18 cellular contexts compared by ENCODE assay signal in the genomic region with DNA sequence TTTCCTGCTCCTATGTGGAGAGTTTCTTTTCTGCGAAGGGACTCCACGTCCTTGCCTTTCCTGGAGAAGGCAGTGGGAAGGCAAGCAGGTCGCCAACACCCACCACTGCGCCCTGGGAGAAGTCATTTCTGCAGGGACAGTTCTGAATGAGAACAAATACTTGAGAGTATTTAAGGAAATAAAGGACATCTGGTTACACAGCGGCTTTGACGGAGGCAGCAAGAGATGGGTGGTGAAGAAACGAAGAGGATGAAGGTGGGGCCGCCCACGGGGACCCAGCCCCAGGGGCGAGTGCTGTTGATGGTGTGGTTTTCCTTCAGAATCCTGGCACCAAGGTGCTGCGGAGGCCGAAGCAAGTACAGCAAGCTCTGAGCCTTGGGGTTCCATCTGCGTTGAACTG.
DNase-seq lines count a peak whose midpoint lies in the region; ATAC-seq and TF ChIP-seq lines count a peak whose summit lies in the region.
"Had no signal": no experiment of that assay in that cellular context is flagged by ENCODE, and none has a peak within 500 bp of the region (broad histone marks: within the 10 kb centered on the region; RNA-seq: fewer than 3 reads in every experiment).

No MANE protein-coding gene starts in this region.

- TF ChIP-seq CTCF in neural progenitor cell (IDR thresholded peaks at IDR 0.05): no peak

- H4K20me1 ChIP-seq in neural progenitor cell (ENCODE audit: low read depth): no peaks in the 10 kb centered on the region

- H3K4me3 Mint-ChIP-seq in neural progenitor cell: no peak overlapping the region
- H3K4me3 Mint-ChIP-seq: CD4-positive, CD25-positive, alpha-beta regulatory T cell; CD8-positive, alpha-beta memory T cell; H9 had no signal

- H3K79me2 ChIP-seq in neural progenitor cell (ENCODE audit: low read depth): no peaks in the 10 kb centered on the region

- H3K9me3 ChIP-seq in neural progenitor cell (ENCODE audit: low read depth): no peaks in the 10 kb centered on the region
- H3K9me3 ChIP-seq: BE2C had no signal

- H3K27ac ChIP-seq in neural progenitor cell: no peak overlapping the region

- no peak overlapping the region for H2AFZ ChIP-seq in neural progenitor cell (replicated peaks)

- H3K36me3 Mint-ChIP-seq in neural progenitor cell: no peaks in the 10 kb centered on the region
- H3K36me3 Mint-ChIP-seq: CD4-positive, CD25-positive, alpha-beta regulatory T cell; CD8-positive, alpha-beta memory T cell had no signal

- peaks cover 3% of the 10 kb centered on the region for H3K9me3 Mint-ChIP-seq in neural progenitor cell
- H3K9me3 Mint-ChIP-seq: CD8-positive, alpha-beta memory T cell; H9 had no signal

- DNase-seq in D341Med (ENCODE audit: low spot score): peak; percentile 14
- peak; percentile 2 for DNase-seq in GM03348 (ENCODE audit: low spot score)
- DNase-seq in neural progenitor cell (ENCODE audit: low spot score): no peak
- peak in 7 of 10 donors; percentile 31 to 93 (median 57) for DNase-seq in posterior cingulate gyrus
- DNase-seq in hypothalamus (lab: John Stamatoyannopoulos, UW): no peak
- no peak for DNase-seq in pons (ENCODE audit: low spot score)
- no peak for DNase-seq in activated naive CD4-positive, alpha-beta T cell treated with Interleukin-2 at 50 U/mL for 16 hours
- DNase-seq: ACHN; BE2C; C1 segment of cervical spinal cord; CD4-positive, CD25-positive, alpha-beta regulatory T cell; CD8-positive, alpha-beta memory T cell; COR-L47; DMS79; GDM1; H9 had no signal

- no peak overlapping the region for H3K4me3 ChIP-seq in neural progenitor cell
- H3K4me3 ChIP-seq: K562 had no signal

- intact Hi-C loops in posterior cingulate gyrus (cut with DNase I): no loop called here

- ATAC-seq in HG03342 (IDR thresholded peaks at IDR 0.05; ENCODE audit: unreplicated experiment): no peak
- ATAC-seq: K562 had no signal

- H3K4me1 ChIP-seq in neural progenitor cell: peaks cover 11% of the 10 kb centered on the region
- H3K4me1 ChIP-seq: BE2C had no signal

- H3K27me3 Mint-ChIP-seq in neural progenitor cell (ENCODE audit: insufficient read depth, low read depth): peaks cover 6% of the 10 kb centered on the region

- H3K9ac ChIP-seq in neural progenitor cell: no peak overlapping the region

- H3F3A ChIP-seq in neural progenitor cell (ENCODE audit: low read depth): peaks cover 18% of the 10 kb centered on the region

- H3K36me3 ChIP-seq in neural progenitor cell: no peaks in the 10 kb centered on the region
- H3K36me3 ChIP-seq: BE2C had no signal

- H3K27ac Mint-ChIP-seq in neural progenitor cell: peak overlapping the region; percentile 17
- H3K27ac Mint-ChIP-seq: CD8-positive, alpha-beta memory T cell had no signal

- H3K4me1 Mint-ChIP-seq in neural progenitor cell: peaks cover 4% of the 10 kb centered on the region
- H3K4me1 Mint-ChIP-seq: CD4-positive, CD25-positive, alpha-beta regulatory T cell; CD8-positive, alpha-beta memory T cell had no signal

- no peaks in the 10 kb centered on the region for H3K27me3 ChIP-seq in neural progenitor cell
- H3K27me3 ChIP-seq: BE2C had no signal

- H3K4me2 ChIP-seq in neural progenitor cell: no peak overlapping the region

Comparison
In these comparisons a context has a peak if more than half of its experiments do, and no peak if none do; other contexts are left out.
1. DNase-seq: peak in D341Med (single experiment), GM03348 (single experiment) and posterior cingulate gyrus (7 of 10); none in neural progenitor cell (single experiment), hypothalamus (0 of 51), pons (single experiment) and activated naive CD4-positive, alpha-beta T cell treated with Interleukin-2 at 50 U/mL for 16 hours (single experiment).